Comparison of ENCODE assay signal across 8 cellular contexts in the genomic region with DNA sequence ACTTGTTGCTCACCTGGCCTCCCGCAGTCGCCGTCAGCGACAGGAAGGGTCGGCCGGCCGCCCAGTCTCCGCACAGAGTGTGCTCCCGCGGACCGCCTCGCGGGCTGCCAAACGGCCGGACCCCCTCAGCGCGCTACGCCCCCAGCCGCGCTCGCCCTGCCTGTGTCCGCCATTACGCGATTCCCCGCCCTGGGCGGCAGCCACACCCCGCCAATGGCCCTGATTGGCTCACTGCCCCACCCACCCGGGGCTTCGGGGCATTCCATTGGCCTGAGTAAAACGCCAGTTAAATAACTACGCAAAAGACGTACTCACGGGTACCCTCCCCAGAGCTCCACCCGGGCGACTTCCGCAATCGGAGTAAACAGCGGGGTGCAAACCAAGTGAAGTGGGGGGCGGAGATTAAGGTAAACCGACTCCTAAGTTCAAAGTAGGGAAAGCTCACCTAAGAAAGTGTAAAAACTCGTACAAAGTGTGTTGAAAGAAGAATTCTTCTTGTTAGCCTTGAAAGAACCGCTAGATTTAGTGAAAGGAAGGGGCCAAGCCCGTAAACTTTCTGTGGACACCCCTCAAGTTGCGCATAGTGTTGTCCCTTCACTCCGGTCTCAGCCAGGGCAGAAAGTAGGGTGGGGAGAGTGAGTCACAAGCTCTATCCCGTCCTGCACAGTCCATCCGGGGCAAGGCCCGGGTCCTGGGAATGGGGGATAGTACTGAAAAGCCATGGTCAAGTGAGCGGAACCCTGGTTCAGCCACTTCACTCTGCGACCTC. TPM values are rescaled to one million over a fixed set of nuclear protein-coding genes. Genes with fewer than 3 reads are reported as not detected.
A peak's percentile ranks its signal among the peaks of the same experiment; 100 is the strongest.
DNase-seq lines count a peak whose midpoint lies in the region; ATAC-seq lines count a peak whose summit lies in the region.

A gene with protein sequence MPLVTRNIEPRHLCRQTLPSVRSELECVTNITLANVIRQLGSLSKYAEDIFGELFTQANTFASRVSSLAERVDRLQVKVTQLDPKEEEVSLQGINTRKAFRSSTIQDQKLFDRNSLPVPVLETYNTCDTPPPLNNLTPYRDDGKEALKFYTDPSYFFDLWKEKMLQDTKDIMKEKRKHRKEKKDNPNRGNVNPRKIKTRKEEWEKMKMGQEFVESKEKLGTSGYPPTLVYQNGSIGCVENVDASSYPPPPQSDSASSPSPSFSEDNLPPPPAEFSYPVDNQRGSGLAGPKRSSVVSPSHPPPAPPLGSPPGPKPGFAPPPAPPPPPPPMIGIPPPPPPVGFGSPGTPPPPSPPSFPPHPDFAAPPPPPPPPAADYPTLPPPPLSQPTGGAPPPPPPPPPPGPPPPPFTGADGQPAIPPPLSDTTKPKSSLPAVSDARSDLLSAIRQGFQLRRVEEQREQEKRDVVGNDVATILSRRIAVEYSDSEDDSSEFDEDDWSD (minus strand): TSS at position 195 of the 769 bp plus-strand sequence. CDS start 61,277 bp downstream, outside the sequence.

- H3K27me3 Mint-ChIP-seq in activated CD8-positive, alpha-beta memory T cell treated with anti-CD3 and anti-CD28 coated beads, Interleukin-2, amount 10 ng/mL, durations not matched to agents 7 days and 5 days, result no peaks in the 10 kb centered on the region

- peak within 1 kb of the TSS in 1 of 2 experiments; percentile 54 for H2BK12ac ChIP-seq in mesenchymal stem cell (ENCODE audit: low read length in 2 of 2)

- H3K4me2 ChIP-seq in mesenchymal stem cell (ENCODE audit: low read length, poor library complexity, severe bottlenecking), result peak within 1 kb of the TSS; percentile 90

- peaks cover 31% of the 10 kb centered on the region for H3K4me1 Mint-ChIP-seq in activated CD8-positive, alpha-beta memory T cell treated with anti-CD3 and anti-CD28 coated beads, Interleukin-2, amount 10 ng/mL, durations not matched to agents 7 days and 5 days

- H3K27ac ChIP-seq in mesenchymal stem cell (ENCODE audit: low read length, poor library complexity, severe bottlenecking), result peak within 1 kb of the TSS; percentile 82

- H3K14ac ChIP-seq in mesenchymal stem cell (ENCODE audit: low read length in 2 of 2), result peak within 1 kb of the TSS; percentile 60 to 99

- DNase-seq in COLO829 (ENCODE audit: low spot score), result peak; percentile 78
- peak; percentile 22 to 98 (median 95) for DNase-seq in HUDEP-2 (lab: John Stamatoyannopoulos, UW; ENCODE audit: unreplicated experiment in 76 of 76)
- peak; percentile 98 for DNase-seq in NT2/D1 (ENCODE audit: low read depth, low spot score)
- peak; percentile 98 for DNase-seq in activated CD8-positive, alpha-beta memory T cell treated with anti-CD3 and anti-CD28 coated beads, Interleukin-2, amount 10 ng/mL, durations not matched to agents 7 days and 5 days
- DNase-seq in mesenchymal stem cell, result peak; percentile 97
- peak; percentile 95 for DNase-seq in stimulated activated CD8-positive, alpha-beta memory T cell treated with anti-CD3 and anti-CD28 coated beads, Interleukin-12 subunit alpha, Interleukin-12 subunit beta, amount 100 ng/mL, for 4 hours (ENCODE audit: low read depth)

- H3K79me1 ChIP-seq in mesenchymal stem cell (replicated peaks; ENCODE audit: low read length, poor library complexity, severe bottlenecking), result no peaks in the 10 kb centered on the region

- H3K4me3 ChIP-seq in NT2/D1 (ENCODE audit: insufficient read length, low read depth) (peak within 1 kb of the TSS; percentile 95), endocrine pancreas (ENCODE audit: control insufficient read depth, insufficient read depth, low read length) (peak within 1 kb of the TSS; percentile 93), mesenchymal stem cell (ENCODE audit: insufficient read depth in 1 of 2, low read depth in 1 of 2, low read length in 2 of 2) (peak within 1 kb of the TSS; percentile 95 to 97)

- H3K4me3 Mint-ChIP-seq in activated CD8-positive, alpha-beta memory T cell treated with anti-CD3 and anti-CD28 coated beads, Interleukin-2, amount 10 ng/mL, durations not matched to agents 7 days and 5 days, result peak within 1 kb of the TSS; percentile 96

- peaks cover 8% of the 10 kb centered on the region for H3K4me1 ChIP-seq in NT2/D1 (ENCODE audit: insufficient read depth, insufficient read length)
- peaks cover 3% of the 10 kb centered on the region for H3K4me1 ChIP-seq in endocrine pancreas (ENCODE audit: control insufficient read depth, insufficient read depth, low read length)
- peaks cover 5% of the 10 kb centered on the region for H3K4me1 ChIP-seq in mesenchymal stem cell (ENCODE audit: control insufficient read depth, insufficient read depth, low read depth, low read length)

- CTCF ChIA-PET in activated CD8-positive, alpha-beta memory T cell treated with anti-CD3 and anti-CD28 coated beads, Interleukin-2, amount 10 ng/mL, durations not matched to agents 7 days and 5 days (lab: Charles Lee), result interaction anchor here (0.8 to 2.3 kb wide), 15 partner anchors 10 to 193 kb away, joined by 3 to 15 read pairs (median 5); no protein-coding TSS in a partner anchor

- peak within 1 kb of the TSS; percentile 95 to 100 for H3K4ac ChIP-seq in mesenchymal stem cell (ENCODE audit: low read depth in 1 of 2, low read length in 2 of 2)

- H3K9me3 Mint-ChIP-seq in activated CD8-positive, alpha-beta memory T cell treated with anti-CD3 and anti-CD28 coated beads, Interleukin-2, amount 10 ng/mL, durations not matched to agents 7 days and 5 days (ENCODE audit: low read depth), result no peaks in the 10 kb centered on the region

- H2AFZ ChIP-seq in mesenchymal stem cell (ENCODE audit: low read depth, low read length), result peak within 1 kb of the TSS; percentile 77

- peak within 1 kb of the TSS; percentile 92 for H2BK5ac ChIP-seq in mesenchymal stem cell (ENCODE audit: low read depth, low read length, poor library complexity, severe bottlenecking)

- peak within 1 kb of the TSS; percentile 96 for H2AK5ac ChIP-seq in mesenchymal stem cell (ENCODE audit: low read length, severe bottlenecking)

- H3K36me3 ChIP-seq in NT2/D1 (ENCODE audit: insufficient read depth, insufficient read length, low read length) (no peaks in the 10 kb centered on the region), endocrine pancreas (ENCODE audit: control insufficient read depth, insufficient read depth, low read length) (no peaks in the 10 kb centered on the region), mesenchymal stem cell (ENCODE audit: control insufficient read depth in 1 of 2, insufficient read depth in 2 of 2, low read depth in 1 of 2, low read length in 2 of 2) (no peaks in the 10 kb centered on the region)

- H4K91ac ChIP-seq in mesenchymal stem cell (ENCODE audit: low read length), result peak within 1 kb of the TSS; percentile 94

- H3K23ac ChIP-seq in mesenchymal stem cell (ENCODE audit: low read length in 2 of 2), result peak within 1 kb of the TSS in 1 of 2 experiments; percentile 99

- H2BK120ac ChIP-seq in mesenchymal stem cell (ENCODE audit: low read depth, low read length), result peak within 1 kb of the TSS; percentile 75

- H3K18ac ChIP-seq in mesenchymal stem cell (ENCODE audit: low read depth in 1 of 2, low read length in 2 of 2), result peak within 1 kb of the TSS; percentile 85 to 95

- H3K27ac Mint-ChIP-seq in activated CD8-positive, alpha-beta memory T cell treated with anti-CD3 and anti-CD28 coated beads, Interleukin-2, amount 10 ng/mL, durations not matched to agents 7 days and 5 days, result peak within 1 kb of the TSS; percentile 100

- peak within 1 kb of the TSS; percentile 98 for H4K8ac ChIP-seq in mesenchymal stem cell (ENCODE audit: low read length)

- peak within 1 kb of the TSS; percentile 86 for H2BK15ac ChIP-seq in mesenchymal stem cell (ENCODE audit: low read depth, poor library complexity, severe bottlenecking)

- H3K27me3 ChIP-seq in NT2/D1 (ENCODE audit: insufficient read depth, insufficient read length), result no peaks in the 10 kb centered on the region
- H3K27me3 ChIP-seq in endocrine pancreas (ENCODE audit: control insufficient read depth, insufficient read depth, low read length), result no peaks in the 10 kb centered on the region
- no peaks in the 10 kb centered on the region for H3K27me3 ChIP-seq in mesenchymal stem cell (ENCODE audit: control insufficient read depth in 1 of 2, insufficient read depth in 1 of 2, low read length in 2 of 2)

- H3K9ac ChIP-seq in NT2/D1 (ENCODE audit: insufficient read length, low read depth) (peak within 1 kb of the TSS; percentile 94), endocrine pancreas (ENCODE audit: control insufficient read depth, insufficient read depth, low read length) (peak within 1 kb of the TSS; percentile 96), mesenchymal stem cell (ENCODE audit: low read length) (peak within 1 kb of the TSS; percentile 98)

- H3K9me3 ChIP-seq in NT2/D1 (ENCODE audit: insufficient read depth, low read length) (no peaks in the 10 kb centered on the region), endocrine pancreas (ENCODE audit: control insufficient read depth, low read length) (no peaks in the 10 kb centered on the region), mesenchymal stem cell (ENCODE audit: control insufficient read depth, low read length) (no peaks in the 10 kb centered on the region)

- under 1% methylated on average over 46 of the region's 50 CpGs for WGBS in mesenchymal stem cell

- peak; percentile 81 for ATAC-seq in GM21381 (IDR thresholded peaks at IDR 0.05; ENCODE audit: unreplicated experiment)
- ATAC-seq in activated CD8-positive, alpha-beta memory T cell treated with anti-CD3 and anti-CD28 coated beads, Interleukin-2, amount 10 ng/mL, durations not matched to agents 7 days and 5 days, result peak; percentile 93

- peaks cover under 1% of the 10 kb centered on the region for H3K36me3 Mint-ChIP-seq in activated CD8-positive, alpha-beta memory T cell treated with anti-CD3 and anti-CD28 coated beads, Interleukin-2, amount 10 ng/mL, durations not matched to agents 7 days and 5 days

RNA-seq across cellular contexts. Expression of the gene that starts here (rescaled TPM):
- total RNA-seq in activated CD8-positive, alpha-beta memory T cell treated with anti-CD3 and anti-CD28 coated beads, Interleukin-2, amount 10 ng/mL, durations not matched to agents 7 days and 5 days, result 100 to 1,000 TPM; 113 to 117 TPM
- 68.4 TPM for polyA plus RNA-seq in mesenchymal stem cell (2013, experiment 1 of 2)
- polyA plus RNA-seq in mesenchymal stem cell (2013, experiment 2 of 2), result 68.6 TPM

Comparison
In these comparisons a context has a peak if more than half of its experiments do, and no peak if none do; other contexts are left out.
1. Peak in every context shown above with its lines: DNase-seq, ATAC-seq, H3K4me3 ChIP-seq and H3K27ac ChIP-seq.